30 cellular contexts compared by ENCODE assay signal in genomic region chr2:144259332-144259731, GRCh38.
"Had no signal": no experiment of that assay in that cellular context is flagged by ENCODE, and none has a peak within 500 bp of the region (broad histone marks: within the 10 kb centered on the region; RNA-seq: fewer than 3 reads in every experiment).

No MANE protein-coding gene starts in this region.

- H3K4me3 ChIP-seq: adrenal gland, body of pancreas, esophagus muscularis mucosa, gastrocnemius medialis, heart left ventricle had no signal

- DNase-seq: activated CD4-positive, alpha-beta T cell treated with anti-CD3 and anti-CD28 coated beads for 36 hours; activated CD4-positive, alpha-beta T cell treated with anti-CD3 and anti-CD28 coated beads, Interleukin-2, amount 50 U/mL, for 1 hour; activated CD4-positive, alpha-beta T cell treated with anti-CD3 and anti-CD28 coated beads, Interleukin-2, amount 50 U/mL, for 48 hours; activated CD4-positive, CD25-positive, alpha-beta regulatory T cell; activated CD4-positive, CD25-positive, alpha-beta regulatory T cell treated with anti-CD3 and anti-CD28 coated beads, Interleukin-2, amount 50 U/mL, for 72 hours; activated effector memory CD4-positive, alpha-beta T cell treated with anti-CD3 and anti-CD28 coated beads, Interleukin-2, amount 50 U/mL, for 16 hours; activated naive CD4-positive, alpha-beta T cell treated with anti-CD3 and anti-CD28 coated beads for 36 hours; activated naive CD8-positive, alpha-beta T cell treated with anti-CD3 and anti-CD28 coated beads for 36 hours; activated naive CD8-positive, alpha-beta T cell treated with anti-CD3 and anti-CD28 coated beads, Interleukin-2, amount 50 U/mL, for 24 hours; activated T-cell treated with anti-CD3 and anti-CD28 coated beads, Interleukin-2, amount 50 U/mL, for 1 hour; activated T-cell treated with anti-CD3 and anti-CD28 coated beads, Interleukin-2, amount 50 U/mL, for 48 hours; adrenal gland; amygdala; aorta; body of pancreas; caudate nucleus; cortex of kidney; dermis blood vessel endothelial cell; effector CD4-positive, alpha-beta T cell; effector memory CD8-positive, alpha-beta T cell; erythroblast; foreskin keratinocyte; gastrocnemius medialis; glutamatergic neuron; heart left ventricle; T-helper 2 cell had no signal

- H3K36me3 ChIP-seq: adrenal gland, esophagus muscularis mucosa, gastrocnemius medialis, heart left ventricle had no signal

- H3K4me3 Mint-ChIP-seq: activated CD4-positive, alpha-beta T cell treated with anti-CD3 and anti-CD28 coated beads for 36 hours; activated naive CD4-positive, alpha-beta T cell treated with anti-CD3 and anti-CD28 coated beads for 36 hours; activated naive CD4-positive, alpha-beta T cell treated with anti-CD3 and anti-CD28 coated beads, Interleukin-2, amount 50 U/mL, for 24 hours; activated naive CD8-positive, alpha-beta T cell treated with anti-CD3 and anti-CD28 coated beads for 36 hours; activated naive CD8-positive, alpha-beta T cell treated with anti-CD3 and anti-CD28 coated beads, Interleukin-2, amount 50 U/mL, for 24 hours; activated T-helper 1 cell treated with anti-CD3 and anti-CD28 coated beads, Interleukin-12 subunit alpha, Interleukin-12 subunit beta, Interleukin-2, Interleukin-4 antibody, amounts not matched to agents 30 ng/mL and 10 ng/mL and 1 ng/mL, durations not matched to agents 14 hours and 24 hours and 36 hours; effector memory CD8-positive, alpha-beta T cell had no signal

- H3K4me1 ChIP-seq: body of pancreas, esophagus muscularis mucosa, foreskin keratinocyte, gastrocnemius medialis had no signal

- H3K27me3 Mint-ChIP-seq: activated CD4-positive, alpha-beta T cell treated with anti-CD3 and anti-CD28 coated beads for 36 hours; activated naive CD4-positive, alpha-beta T cell treated with anti-CD3 and anti-CD28 coated beads, Interleukin-2, amount 50 U/mL, for 24 hours; activated naive CD8-positive, alpha-beta T cell treated with anti-CD3 and anti-CD28 coated beads for 36 hours; activated naive CD8-positive, alpha-beta T cell treated with anti-CD3 and anti-CD28 coated beads, Interleukin-2, amount 50 U/mL, for 24 hours; effector memory CD8-positive, alpha-beta T cell had no signal

- H3K27ac Mint-ChIP-seq: activated CD4-positive, alpha-beta T cell treated with anti-CD3 and anti-CD28 coated beads for 36 hours; activated naive CD4-positive, alpha-beta T cell treated with anti-CD3 and anti-CD28 coated beads for 36 hours; activated naive CD4-positive, alpha-beta T cell treated with anti-CD3 and anti-CD28 coated beads, Interleukin-2, amount 50 U/mL, for 24 hours; activated naive CD8-positive, alpha-beta T cell treated with anti-CD3 and anti-CD28 coated beads for 36 hours; activated T-helper 1 cell treated with anti-CD3 and anti-CD28 coated beads, Interleukin-12 subunit alpha, Interleukin-12 subunit beta, Interleukin-2, Interleukin-4 antibody, amounts not matched to agents 30 ng/mL and 10 ng/mL and 1 ng/mL, durations not matched to agents 14 hours and 24 hours and 36 hours; activated T-helper 2 cell treated with anti-CD3 and anti-CD28 coated beads, Interferon-gamma antibody, Interleukin-2, Interleukin-4, amounts not matched to agents 10 μg/mL and 5 μg/mL and 100 μg/mL, durations not matched to agents 14 hours and 24 hours and 36 hours; effector memory CD8-positive, alpha-beta T cell had no signal

- H3K27ac ChIP-seq: adrenal gland, body of pancreas, esophagus muscularis mucosa, foreskin keratinocyte, gastrocnemius medialis, heart left ventricle had no signal

- ATAC-seq: activated CD4-positive, alpha-beta T cell treated with anti-CD3 and anti-CD28 coated beads for 36 hours; activated naive CD8-positive, alpha-beta T cell treated with anti-CD3 and anti-CD28 coated beads, Interleukin-2, amount 50 U/mL, for 24 hours; body of pancreas; effector memory CD8-positive, alpha-beta T cell; foreskin keratinocyte; gastrocnemius medialis; heart left ventricle had no signal

- H3K27me3 ChIP-seq: adrenal gland, body of pancreas, esophagus muscularis mucosa, foreskin keratinocyte, gastrocnemius medialis, heart left ventricle had no signal

- H3K9me3 ChIP-seq: adrenal gland had no signal
